ENCODE assay signal across 21 cellular contexts in the genomic region with DNA sequence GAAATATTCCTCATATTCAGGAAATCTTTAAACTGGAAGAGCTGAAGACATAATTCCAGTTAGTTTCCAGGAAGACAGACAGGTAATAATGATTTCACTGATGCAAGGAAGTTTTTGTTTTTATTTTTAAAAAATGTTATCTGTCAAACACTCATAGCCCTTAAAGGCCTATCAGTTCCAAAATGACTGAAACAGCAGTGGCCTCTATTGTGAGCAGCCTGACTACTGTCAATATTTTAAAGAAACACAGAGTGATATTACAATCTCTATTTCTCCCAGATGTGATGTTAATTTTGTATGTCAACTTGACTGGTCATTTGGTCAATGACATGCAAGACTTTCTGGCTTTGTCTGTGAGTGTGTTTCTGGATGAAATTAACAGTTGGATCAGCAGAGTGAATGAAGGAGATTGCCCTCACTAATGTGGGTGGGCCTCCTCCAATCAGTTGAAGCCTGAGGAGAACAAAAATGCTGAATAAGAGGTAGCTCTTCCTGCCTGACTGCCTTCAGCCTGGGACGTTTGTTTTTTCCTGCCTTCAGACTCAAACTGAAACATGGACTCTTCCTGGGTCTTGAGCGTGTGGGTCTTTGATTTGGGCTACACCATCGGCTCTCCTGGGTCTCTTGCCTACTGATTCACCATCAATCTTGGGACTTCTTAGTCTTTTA. TPM values are rescaled to one million over a fixed set of nuclear protein-coding genes. Genes with fewer than 3 reads are reported as not detected.
DNase-seq lines count a peak whose midpoint lies in the region; ATAC-seq and TF ChIP-seq lines count a peak whose summit lies in the region.
"Had no signal": no experiment of that assay in that cellular context is flagged by ENCODE, and none has a peak within 500 bp of the region (broad histone marks: within the 10 kb centered on the region; RNA-seq: fewer than 3 reads in every experiment).

No MANE protein-coding gene starts in this region.

- H2BK5ac ChIP-seq in mesendoderm (ENCODE audit: low read length) = no peak overlapping the region

- H4K8ac ChIP-seq in mesendoderm (ENCODE audit: low read depth, low read length) = no peak overlapping the region

- H3K79me1 ChIP-seq in mesendoderm (ENCODE audit: low read length) = no peaks in the 10 kb centered on the region

- peak; percentile 9 for DNase-seq in stimulated activated CD4-positive, alpha-beta T cell treated with anti-CD3 and anti-CD28 coated beads, Interleukin-15, amount 100 ng/mL, for 24 hours
- DNase-seq in stimulated activated CD4-positive, alpha-beta T cell treated with anti-CD3 and anti-CD28 coated beads, Interleukin-2, amount 100 ng/mL, for 24 hours = no peak
- DNase-seq in RPMI8226 (peak; percentile 11), mesendoderm (peak; percentile 28), immature natural killer cell (no peak)
- DNase-seq: activated CD4-positive, alpha-beta T cell treated with anti-CD3 and anti-CD28 coated beads, Interleukin-2, amount 10 ng/mL, durations not matched to agents 7 days and 5 days; activated gamma-delta T cell; brain microvascular endothelial cell; CD4-positive, alpha-beta T cell; H7; NCI-H1417 treated with DMSO at 0.1 percent for 48 hours; stimulated activated CD8-positive, alpha-beta memory T cell treated with anti-CD3 and anti-CD28 coated beads, Interleukin-4, amount 100 ng/mL, for 48 hours; T-helper 17 cell had no signal

- no peak overlapping the region for H2BK120ac ChIP-seq in mesendoderm (ENCODE audit: low read depth, low read length)

- H2AFZ ChIP-seq in KMS-11 (ENCODE audit: low read depth) = peak overlapping the region; percentile 20; the same call in 1 of the 2 replicates
- H2AFZ ChIP-seq: neural progenitor cell had no signal

- H3K9ac ChIP-seq in KMS-11 (no peak overlapping the region), mesendoderm (ENCODE audit: low read length) (no peak overlapping the region)
- H3K9ac ChIP-seq: neural progenitor cell had no signal

- no peak overlapping the region for H3K4me2 ChIP-seq in KMS-11
- H3K4me2 ChIP-seq in mesendoderm (ENCODE audit: low read length) = no peak overlapping the region
- H3K4me2 ChIP-seq: neural progenitor cell had no signal

- no peak overlapping the region for H2AK5ac ChIP-seq in mesendoderm (ENCODE audit: low read length)

- peaks cover 0 to 10% (median 1%) of the 10 kb centered on the region in 3 donors for H3K27me3 Mint-ChIP-seq in immature natural killer cell (ENCODE audit: low read depth in 3 of 3)
- H3K27me3 Mint-ChIP-seq: CD4-positive, alpha-beta T cell; progenitor cell of endocrine pancreas; T-helper 17 cell; type B pancreatic cell had no signal

- H3K4me1 ChIP-seq in KMS-11 (ENCODE audit: low read depth, poor library complexity, severe bottlenecking) (no peaks in the 10 kb centered on the region), mesendoderm (ENCODE audit: control insufficient read depth, low read depth, low read length) (no peaks in the 10 kb centered on the region)
- H3K4me1 ChIP-seq: neural progenitor cell had no signal

- H4K20me1 ChIP-seq in KMS-11 (ENCODE audit: insufficient read depth) = no peaks in the 10 kb centered on the region

- H3K4me1 Mint-ChIP-seq in immature natural killer cell = no peaks in the 10 kb centered on the region
- H3K4me1 Mint-ChIP-seq: activated CD4-positive, alpha-beta T cell treated with anti-CD3 and anti-CD28 coated beads, Interleukin-2, amount 10 ng/mL, durations not matched to agents 7 days and 5 days; T-helper 17 cell had no signal

- no peak overlapping the region for H3K23ac ChIP-seq in mesendoderm (ENCODE audit: low read length)

- H3K79me2 ChIP-seq in KMS-11 (ENCODE audit: insufficient read depth, low read depth) (no peaks in the 10 kb centered on the region), mesendoderm (ENCODE audit: control insufficient read depth, insufficient read depth, low read length) (no peaks in the 10 kb centered on the region)

- no peak for TF ChIP-seq CTCF in KMS-11 (conservative IDR thresholded peaks at IDR 0.05; ENCODE audit: low read depth, low read length)

- WGBS in mesendoderm (ENCODE audit: extremely low coverage, insufficient coverage, low lambda C conversion rate) = no CpG with 5 or more reads among the region's 3 CpGs

- H2BK15ac ChIP-seq in mesendoderm (replicated peaks; ENCODE audit: low read depth) = no peak overlapping the region

- H3K27me3 ChIP-seq in KMS-11 (ENCODE audit: insufficient read depth, low read depth) = no peaks in the 10 kb centered on the region
- H3K27me3 ChIP-seq in mesendoderm (ENCODE audit: insufficient read depth, low read length, poor library complexity) = no peaks in the 10 kb centered on the region
- H3K27me3 ChIP-seq: brain microvascular endothelial cell, neural progenitor cell had no signal

- H3K4me3 ChIP-seq in KMS-11 (IDR thresholded peaks at IDR 0.05; ENCODE audit: insufficient read depth, low read depth, low read length) = no peak overlapping the region
- no peak overlapping the region for H3K4me3 ChIP-seq in mesendoderm (ENCODE audit: low read length)
- H3K4me3 ChIP-seq: neural progenitor cell, SK-N-MC had no signal

- no peak overlapping the region for H3K18ac ChIP-seq in mesendoderm (ENCODE audit: low read length)

- peaks cover 0 to 6% (median 0%) of the 10 kb centered on the region in 3 donors for H3K36me3 Mint-ChIP-seq in immature natural killer cell
- H3K36me3 Mint-ChIP-seq: neural progenitor cell, type B pancreatic cell had no signal

- H3K27ac Mint-ChIP-seq in immature natural killer cell = peak overlapping the region in 1 of 6 donors; percentile 81
- H3K27ac Mint-ChIP-seq: activated CD4-positive, alpha-beta T cell treated with anti-CD3 and anti-CD28 coated beads, Interleukin-2, amount 10 ng/mL, durations not matched to agents 7 days and 5 days; CD4-positive, alpha-beta T cell; neural progenitor cell; progenitor cell of endocrine pancreas; T-helper 17 cell; type B pancreatic cell had no signal

- no peak for ATAC-seq in GM19467 (IDR thresholded peaks at IDR 0.05; ENCODE audit: unreplicated experiment)
- ATAC-seq in GM18498 (IDR thresholded peaks at IDR 0.05; ENCODE audit: unreplicated experiment) = no peak
- ATAC-seq: T-helper 17 cell had no signal

- no peak overlapping the region for H3K56ac ChIP-seq in mesendoderm (ENCODE audit: low read length)

- H3K4me3 Mint-ChIP-seq in immature natural killer cell = no peak overlapping the region
- H3K4me3 Mint-ChIP-seq: activated CD4-positive, alpha-beta T cell treated with anti-CD3 and anti-CD28 coated beads, Interleukin-2, amount 10 ng/mL, durations not matched to agents 7 days and 5 days; CD4-positive, alpha-beta T cell; neural progenitor cell; T-helper 17 cell; type B pancreatic cell had no signal

- H3K9me3 Mint-ChIP-seq in immature natural killer cell = no peaks in the 10 kb centered on the region
- H3K9me3 Mint-ChIP-seq: activated CD4-positive, alpha-beta T cell treated with anti-CD3 and anti-CD28 coated beads, Interleukin-2, amount 10 ng/mL, durations not matched to agents 7 days and 5 days; CD4-positive, alpha-beta T cell had no signal

- H4K5ac ChIP-seq in mesendoderm (ENCODE audit: low read length) = no peak overlapping the region

- H3K27ac ChIP-seq in KMS-11 (no peak overlapping the region), mesendoderm (ENCODE audit: low read depth, low read length) (no peak overlapping the region)
- H3K27ac ChIP-seq: brain microvascular endothelial cell, HL-60, neural progenitor cell, SK-N-MC had no signal

- H3K4ac ChIP-seq in mesendoderm (ENCODE audit: low read depth, low read length) = no peak overlapping the region

- H3K36me3 ChIP-seq in KMS-11 (ENCODE audit: insufficient read depth) = no peaks in the 10 kb centered on the region
- no peaks in the 10 kb centered on the region for H3K36me3 ChIP-seq in mesendoderm (ENCODE audit: control insufficient read depth, insufficient read depth, low read length)
- H3K36me3 ChIP-seq: brain microvascular endothelial cell, neural progenitor cell had no signal

RNA-seq across cellular contexts. Expression of gene SLC30A10, which starts 31.3 kb away (rescaled TPM):
- 0.03 TPM for polyA plus RNA-seq in mesendoderm (2013, experiment 1 of 2)
- polyA plus RNA-seq in mesendoderm (2013, experiment 2 of 2) = 0.04 TPM
- polyA plus RNA-seq in immature natural killer cell = not detected

Comparison
In these comparisons a context has a peak if more than half of its experiments do, and no peak if none do; other contexts are left out.
1. DNase-seq: peak in stimulated activated CD4-positive, alpha-beta T cell treated with anti-CD3 and anti-CD28 coated beads, Interleukin-15, amount 100 ng/mL, for 24 hours (single experiment), RPMI8226 (single experiment) and mesendoderm (single experiment); none in stimulated activated CD4-positive, alpha-beta T cell treated with anti-CD3 and anti-CD28 coated beads, Interleukin-2, amount 100 ng/mL, for 24 hours (0 of 2) and immature natural killer cell (0 of 3).